In genomic region chr3:41331023-41331422, GRCh38 we compare ENCODE assay signal across 21 cellular contexts.
"Had no signal": no experiment of that assay in that cellular context is flagged by ENCODE, and none has a peak within 500 bp of the region (broad histone marks: within the 10 kb centered on the region; RNA-seq: fewer than 3 reads in every experiment).

No MANE protein-coding gene starts in this region.

- H3K36me3 Mint-ChIP-seq: activated CD4-positive, alpha-beta memory T cell treated with anti-CD3 and anti-CD28 coated beads for 36 hours; activated naive CD4-positive, alpha-beta T cell treated with anti-CD3 and anti-CD28 coated beads, Interleukin-2, amount 10 ng/mL, durations not matched to agents 7 days and 5 days; natural killer cell treated with Interleukin-12 subunit alpha and Interleukin-12 subunit beta and Interleukin-15 and Interleukin-18, amount 100 ng/mL, for 72 hours had no signal

- H3K4me1 ChIP-seq: prostate gland had no signal

- H3K27ac Mint-ChIP-seq: activated CD4-positive, alpha-beta memory T cell treated with anti-CD3 and anti-CD28 coated beads for 36 hours; activated naive CD4-positive, alpha-beta T cell treated with anti-CD3 and anti-CD28 coated beads, Interleukin-2, amount 10 ng/mL, durations not matched to agents 7 days and 5 days; dendritic cell treated with granulocyte-macrophage colony-stimulating factor and Interleukin-4, amounts not matched to agents 40 ng/mL and 50 ng/mL, for 4 days; natural killer cell treated with Interleukin-12 subunit alpha and Interleukin-12 subunit beta and Interleukin-15 and Interleukin-18, amount 100 ng/mL, for 72 hours; stimulated activated naive CD8-positive, alpha-beta T cell treated with anti-CD3 and anti-CD28 coated beads, Interleukin-15, Interleukin-2, amounts not matched to agents 100 ng/mL and 50 ng/mL, for 24 hours had no signal

- H3K4me1 Mint-ChIP-seq: activated naive CD4-positive, alpha-beta T cell treated with anti-CD3 and anti-CD28 coated beads, Interleukin-2, amount 10 ng/mL, durations not matched to agents 7 days and 5 days had no signal

- H3K27ac ChIP-seq: foreskin keratinocyte, left ventricle myocardium inferior, ovary, prostate gland had no signal

- H3K9me3 ChIP-seq: left ventricle myocardium inferior, ovary, prostate gland, thyroid gland had no signal

- H3K27me3 ChIP-seq: foreskin keratinocyte, ovary, thyroid gland had no signal

- DNase-seq: activated CD4-positive, alpha-beta memory T cell treated with anti-CD3 and anti-CD28 coated beads for 36 hours; activated CD4-positive, alpha-beta T cell treated with anti-CD3 and anti-CD28 coated beads for 48 hours; activated effector memory CD4-positive, alpha-beta T cell treated with anti-CD3 and anti-CD28 coated beads, Interleukin-2, amount 50 U/mL, for 16 hours; activated naive CD4-positive, alpha-beta T cell treated with anti-CD3 and anti-CD28 coated beads, Interleukin-2, amount 10 ng/mL, durations not matched to agents 7 days and 5 days; amygdala; caudate nucleus; effector CD4-positive, alpha-beta T cell; foreskin keratinocyte; glutamatergic neuron; hippocampal formation; left ventricle myocardium inferior; midbrain; ovary; stimulated activated CD4-positive, alpha-beta T cell treated with anti-CD3 and anti-CD28 coated beads, Interleukin-12 subunit alpha, Interleukin-12 subunit beta, amount 100 ng/mL, for 4 hours; substantia nigra; T-helper 9 cell had no signal

- H3K4me3 Mint-ChIP-seq: activated CD4-positive, alpha-beta memory T cell treated with anti-CD3 and anti-CD28 coated beads for 36 hours; activated naive CD4-positive, alpha-beta T cell treated with anti-CD3 and anti-CD28 coated beads, Interleukin-2, amount 10 ng/mL, durations not matched to agents 7 days and 5 days; dendritic cell treated with granulocyte-macrophage colony-stimulating factor and Interleukin-4, amounts not matched to agents 40 ng/mL and 50 ng/mL, for 4 days; natural killer cell treated with Interleukin-12 subunit alpha and Interleukin-12 subunit beta and Interleukin-15 and Interleukin-18, amount 100 ng/mL, for 72 hours; stimulated activated naive CD8-positive, alpha-beta T cell treated with anti-CD3 and anti-CD28 coated beads, Interleukin-15, Interleukin-2, amounts not matched to agents 100 ng/mL and 50 ng/mL, for 24 hours had no signal

- H3K36me3 ChIP-seq: left ventricle myocardium inferior, ovary, prostate gland, thyroid gland had no signal

- H3K27me3 Mint-ChIP-seq: activated CD4-positive, alpha-beta memory T cell treated with anti-CD3 and anti-CD28 coated beads for 36 hours; activated naive CD4-positive, alpha-beta T cell treated with anti-CD3 and anti-CD28 coated beads, Interleukin-2, amount 10 ng/mL, durations not matched to agents 7 days and 5 days; dendritic cell treated with granulocyte-macrophage colony-stimulating factor and Interleukin-4, amounts not matched to agents 40 ng/mL and 50 ng/mL, for 4 days; stimulated activated naive CD8-positive, alpha-beta T cell treated with anti-CD3 and anti-CD28 coated beads, Interleukin-15, Interleukin-2, amounts not matched to agents 100 ng/mL and 50 ng/mL, for 24 hours had no signal

- H3K4me3 ChIP-seq: left ventricle myocardium inferior, ovary, prostate gland, thyroid gland had no signal

- ATAC-seq: foreskin keratinocyte; natural killer cell treated with Interleukin-12 subunit alpha and Interleukin-12 subunit beta and Interleukin-15 and Interleukin-18, amount 100 ng/mL, for 72 hours had no signal

- H3K9me3 Mint-ChIP-seq: activated CD4-positive, alpha-beta memory T cell treated with anti-CD3 and anti-CD28 coated beads for 36 hours; activated naive CD4-positive, alpha-beta T cell treated with anti-CD3 and anti-CD28 coated beads, Interleukin-2, amount 10 ng/mL, durations not matched to agents 7 days and 5 days; dendritic cell treated with granulocyte-macrophage colony-stimulating factor and Interleukin-4, amounts not matched to agents 40 ng/mL and 50 ng/mL, for 4 days; natural killer cell treated with Interleukin-12 subunit alpha and Interleukin-12 subunit beta and Interleukin-15 and Interleukin-18, amount 100 ng/mL, for 72 hours; stimulated activated naive CD8-positive, alpha-beta T cell treated with anti-CD3 and anti-CD28 coated beads, Interleukin-15, Interleukin-2, amounts not matched to agents 100 ng/mL and 50 ng/mL, for 24 hours had no signal
